36 cellular contexts compared by ENCODE assay signal in genomic region chr10:35466661-35467060, GRCh38.
"Had no signal": no experiment of that assay in that cellular context is flagged by ENCODE, and none has a peak within 500 bp of the region (broad histone marks: within the 10 kb centered on the region; RNA-seq: fewer than 3 reads in every experiment).

No MANE protein-coding gene starts in this region.

- H3K36me3 Mint-ChIP-seq: activated CD4-positive, alpha-beta memory T cell treated with anti-CD3 and anti-CD28 coated beads for 36 hours; activated CD8-positive, alpha-beta memory T cell treated with anti-CD3 and anti-CD28 coated beads, Interleukin-2, amount 10 ng/mL, durations not matched to agents 7 days and 5 days; activated naive CD4-positive, alpha-beta T cell treated with anti-CD3 and anti-CD28 coated beads, Interleukin-2, amount 50 U/mL, for 24 hours; activated naive CD8-positive, alpha-beta T cell treated with anti-CD3 and anti-CD28 coated beads for 36 hours had no signal

- FAIRE-seq: colon, endometrium, endothelial cell of umbilical vein had no signal

- H3K36me3 ChIP-seq: adrenal gland, esophagus squamous epithelium, gastroesophageal sphincter had no signal

- H3K27me3 Mint-ChIP-seq: activated CD4-positive, alpha-beta memory T cell treated with anti-CD3 and anti-CD28 coated beads for 36 hours; activated CD4-positive, alpha-beta T cell treated with anti-CD3 and anti-CD28 coated beads for 36 hours; activated CD4-positive, alpha-beta T cell treated with anti-CD3 and anti-CD28 coated beads, Interleukin-2, amount 10 ng/mL, durations not matched to agents 24 days and 14 days; activated CD8-positive, alpha-beta memory T cell treated with anti-CD3 and anti-CD28 coated beads, Interleukin-2, amount 10 ng/mL, durations not matched to agents 7 days and 5 days; activated naive CD4-positive, alpha-beta T cell treated with anti-CD3 and anti-CD28 coated beads, Interleukin-2, amount 50 U/mL, for 24 hours; activated naive CD8-positive, alpha-beta T cell treated with anti-CD3 and anti-CD28 coated beads for 36 hours; activated naive CD8-positive, alpha-beta T cell treated with anti-CD3 and anti-CD28 coated beads, Interleukin-2, amount 50 U/mL, for 24 hours; T-helper 17 cell had no signal

- H3K4me3 ChIP-seq: adrenal gland, body of pancreas, esophagus squamous epithelium, gastroesophageal sphincter had no signal

- H3K27me3 ChIP-seq: adrenal gland, body of pancreas, esophagus squamous epithelium, gastroesophageal sphincter had no signal

- H3K27ac ChIP-seq: adrenal gland, body of pancreas, epithelial cell of prostate, esophagus squamous epithelium, gastroesophageal sphincter had no signal

- H3K27ac Mint-ChIP-seq: activated CD4-positive, alpha-beta memory T cell treated with anti-CD3 and anti-CD28 coated beads for 36 hours; activated CD4-positive, alpha-beta T cell treated with anti-CD3 and anti-CD28 coated beads for 36 hours; activated CD4-positive, alpha-beta T cell treated with anti-CD3 and anti-CD28 coated beads, Interleukin-2, amount 10 ng/mL, durations not matched to agents 24 days and 14 days; activated CD8-positive, alpha-beta memory T cell treated with anti-CD3 and anti-CD28 coated beads, Interleukin-2, amount 10 ng/mL, durations not matched to agents 7 days and 5 days; activated CD8-positive, alpha-beta T cell treated with anti-CD3 and anti-CD28 coated beads, Interleukin-2, amount 10 ng/mL, durations not matched to agents 7 days and 5 days; activated naive CD4-positive, alpha-beta T cell treated with anti-CD3 and anti-CD28 coated beads for 36 hours; activated naive CD4-positive, alpha-beta T cell treated with anti-CD3 and anti-CD28 coated beads, Interleukin-2, amount 50 U/mL, for 24 hours; activated naive CD8-positive, alpha-beta T cell treated with anti-CD3 and anti-CD28 coated beads for 36 hours; activated naive CD8-positive, alpha-beta T cell treated with anti-CD3 and anti-CD28 coated beads, Interleukin-2, amount 50 U/mL, for 24 hours; activated T-helper 1 cell treated with anti-CD3 and anti-CD28 coated beads, Interleukin-12 subunit alpha, Interleukin-12 subunit beta, Interleukin-2, Interleukin-4 antibody, amounts not matched to agents 30 ng/mL and 10 ng/mL and 1 ng/mL, durations not matched to agents 14 hours and 24 hours and 36 hours; activated T-helper 2 cell treated with anti-CD3 and anti-CD28 coated beads, Interferon-gamma antibody, Interleukin-2, Interleukin-4, amounts not matched to agents 10 μg/mL and 5 μg/mL and 100 μg/mL, durations not matched to agents 14 hours and 24 hours and 36 hours; T-helper 17 cell; T-helper 2 cell treated with Interferon-gamma antibody and Interleukin-4, amounts not matched to agents 5 μg/mL and 100 μg/mL, for 36 hours had no signal

- H3K9me3 Mint-ChIP-seq: activated CD4-positive, alpha-beta memory T cell treated with anti-CD3 and anti-CD28 coated beads for 36 hours; activated CD4-positive, alpha-beta T cell treated with anti-CD3 and anti-CD28 coated beads, Interleukin-2, amount 10 ng/mL, durations not matched to agents 24 days and 14 days; activated naive CD4-positive, alpha-beta T cell treated with anti-CD3 and anti-CD28 coated beads for 36 hours; activated naive CD4-positive, alpha-beta T cell treated with anti-CD3 and anti-CD28 coated beads, Interleukin-2, amount 50 U/mL, for 24 hours; activated naive CD8-positive, alpha-beta T cell treated with anti-CD3 and anti-CD28 coated beads for 36 hours; activated naive CD8-positive, alpha-beta T cell treated with anti-CD3 and anti-CD28 coated beads, Interleukin-2, amount 50 U/mL, for 24 hours; activated T-helper 1 cell treated with anti-CD3 and anti-CD28 coated beads, Interleukin-12 subunit alpha, Interleukin-12 subunit beta, Interleukin-2, Interleukin-4 antibody, amounts not matched to agents 30 ng/mL and 10 ng/mL and 1 ng/mL, durations not matched to agents 14 hours and 24 hours and 36 hours; activated T-helper 2 cell treated with anti-CD3 and anti-CD28 coated beads, Interferon-gamma antibody, Interleukin-2, Interleukin-4, amounts not matched to agents 10 μg/mL and 5 μg/mL and 100 μg/mL, durations not matched to agents 14 hours and 24 hours and 36 hours; T-helper 2 cell treated with Interferon-gamma antibody and Interleukin-4, amounts not matched to agents 5 μg/mL and 100 μg/mL, for 36 hours had no signal

- DNase-seq: activated CD4-positive, alpha-beta memory T cell treated with anti-CD3 and anti-CD28 coated beads for 36 hours; activated CD4-positive, alpha-beta T cell treated with anti-CD3 and anti-CD28 coated beads for 36 hours; activated CD4-positive, alpha-beta T cell treated with anti-CD3 and anti-CD28 coated beads, Interleukin-2, amount 10 ng/mL, durations not matched to agents 24 days and 14 days; activated CD4-positive, CD25-positive, alpha-beta regulatory T cell; activated CD4-positive, CD25-positive, alpha-beta regulatory T cell treated with anti-CD3 and anti-CD28 coated beads, Interleukin-2, amount 50 U/mL, for 72 hours; activated CD8-positive, alpha-beta memory T cell treated with anti-CD3 and anti-CD28 coated beads, Interleukin-2, amount 10 ng/mL, durations not matched to agents 7 days and 5 days; activated CD8-positive, alpha-beta memory T cell treated with anti-CD3 and anti-CD28 coated beads, Interleukin-2, amount 50 U/mL, for 4 hours; activated CD8-positive, alpha-beta T cell treated with anti-CD3 and anti-CD28 coated beads, Interleukin-2, amount 10 ng/mL, durations not matched to agents 7 days and 5 days; activated effector memory CD4-positive, alpha-beta T cell treated with anti-CD3 and anti-CD28 coated beads, Interleukin-2, amount 50 U/mL, for 16 hours; activated naive CD4-positive, alpha-beta T cell treated with anti-CD3 and anti-CD28 coated beads for 36 hours; activated naive CD8-positive, alpha-beta T cell treated with anti-CD3 and anti-CD28 coated beads for 36 hours; activated naive CD8-positive, alpha-beta T cell treated with anti-CD3 and anti-CD28 coated beads, Interleukin-2, amount 50 U/mL, for 24 hours; activated T-cell treated with anti-CD3 and anti-CD28 coated beads, Interleukin-2, amount 50 U/mL, for 1 hour; activated T-cell treated with anti-CD3 and anti-CD28 coated beads, Interleukin-2, amount 50 U/mL, for 48 hours; adrenal gland; amygdala; aorta; body of pancreas; caudate nucleus; cortex of kidney; dermis blood vessel endothelial cell; effector CD8-positive, alpha-beta T cell; esophagus squamous epithelium; foreskin melanocyte; T-helper 1 cell; T-helper 17 cell; T1000 had no signal

- H3K9me3 ChIP-seq: adrenal gland, body of pancreas, esophagus squamous epithelium, gastroesophageal sphincter had no signal

- H3K4me3 Mint-ChIP-seq: activated CD4-positive, alpha-beta memory T cell treated with anti-CD3 and anti-CD28 coated beads for 36 hours; activated CD4-positive, alpha-beta T cell treated with anti-CD3 and anti-CD28 coated beads for 36 hours; activated CD4-positive, alpha-beta T cell treated with anti-CD3 and anti-CD28 coated beads, Interleukin-2, amount 10 ng/mL, durations not matched to agents 24 days and 14 days; activated CD8-positive, alpha-beta memory T cell treated with anti-CD3 and anti-CD28 coated beads, Interleukin-2, amount 10 ng/mL, durations not matched to agents 7 days and 5 days; activated CD8-positive, alpha-beta T cell treated with anti-CD3 and anti-CD28 coated beads, Interleukin-2, amount 10 ng/mL, durations not matched to agents 7 days and 5 days; activated naive CD4-positive, alpha-beta T cell treated with anti-CD3 and anti-CD28 coated beads for 36 hours; activated naive CD4-positive, alpha-beta T cell treated with anti-CD3 and anti-CD28 coated beads, Interleukin-2, amount 50 U/mL, for 24 hours; activated naive CD8-positive, alpha-beta T cell treated with anti-CD3 and anti-CD28 coated beads for 36 hours; activated naive CD8-positive, alpha-beta T cell treated with anti-CD3 and anti-CD28 coated beads, Interleukin-2, amount 50 U/mL, for 24 hours; activated T-helper 1 cell treated with anti-CD3 and anti-CD28 coated beads, Interleukin-12 subunit alpha, Interleukin-12 subunit beta, Interleukin-2, Interleukin-4 antibody, amounts not matched to agents 30 ng/mL and 10 ng/mL and 1 ng/mL, durations not matched to agents 14 hours and 24 hours and 36 hours; T-helper 17 cell; T-helper 2 cell treated with Interferon-gamma antibody and Interleukin-4, amounts not matched to agents 5 μg/mL and 100 μg/mL, for 36 hours had no signal

- ATAC-seq: activated CD4-positive, alpha-beta T cell treated with anti-CD3 and anti-CD28 coated beads for 36 hours; activated CD8-positive, alpha-beta memory T cell treated with anti-CD3 and anti-CD28 coated beads, Interleukin-2, amount 10 ng/mL, durations not matched to agents 7 days and 5 days; activated CD8-positive, alpha-beta T cell treated with anti-CD3 and anti-CD28 coated beads, Interleukin-2, amount 10 ng/mL, durations not matched to agents 7 days and 5 days; activated naive CD8-positive, alpha-beta T cell treated with anti-CD3 and anti-CD28 coated beads, Interleukin-2, amount 50 U/mL, for 24 hours; gastroesophageal sphincter; T-helper 17 cell had no signal
